Comparison of ENCODE assay signal across 9 cellular contexts in the genomic region with DNA sequence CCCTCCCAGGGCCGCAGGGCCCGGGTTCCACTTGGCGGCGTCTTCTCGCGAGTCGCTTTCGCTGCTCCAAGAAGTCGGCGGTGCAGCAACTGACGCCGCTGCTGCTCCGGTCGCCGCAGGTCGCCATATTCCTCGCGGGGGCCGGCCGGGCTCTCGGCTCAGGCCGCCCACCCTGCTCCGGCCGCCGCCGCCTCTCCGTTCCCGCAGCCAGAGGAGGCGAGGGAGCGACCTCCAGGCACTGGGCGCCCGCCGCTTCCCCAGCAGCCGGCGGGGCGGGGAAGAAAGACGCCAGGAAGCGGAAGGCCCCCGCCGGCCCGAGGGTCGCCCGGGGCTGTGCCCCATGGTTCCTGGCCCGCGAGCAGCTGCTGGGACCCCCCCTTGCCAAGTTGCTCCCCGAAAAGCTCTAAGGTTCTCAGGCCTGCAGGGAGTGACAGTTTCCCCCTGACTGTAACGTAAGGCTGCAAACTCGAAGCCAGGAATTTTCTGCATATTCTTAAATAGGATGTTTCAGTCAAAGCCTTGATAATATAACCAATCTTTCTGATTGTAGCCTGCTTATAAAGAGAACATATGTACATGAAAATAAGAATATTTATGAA. TPM values are rescaled to one million over a fixed set of nuclear protein-coding genes. Genes with fewer than 3 reads are reported as not detected.
A peak's percentile ranks its signal among the peaks of the same experiment; 100 is the strongest.
DNase-seq lines count a peak whose midpoint lies in the region; ATAC-seq and TF ChIP-seq lines count a peak whose summit lies in the region.
"Not testable (repeated sequence)": the region's sequence is repeated elsewhere in the genome, so short reads cannot be mapped to it uniquely, and the experiment has no call there.
"Had no signal": no experiment of that assay in that cellular context is flagged by ENCODE, and none has a peak within 500 bp of the region (broad histone marks: within the 10 kb centered on the region; RNA-seq: fewer than 3 reads in every experiment).

No MANE protein-coding gene starts in this region.

- not testable (repeated sequence) for H3K27ac Mint-ChIP-seq in activated CD8-positive, alpha-beta memory T cell treated with anti-CD3 and anti-CD28 coated beads, Interleukin-2, amount 10 ng/mL, durations not matched to agents 7 days and 5 days; natural killer cell treated with Interleukin-12 subunit alpha and Interleukin-12 subunit beta and Interleukin-15 and Interleukin-18, amount 100 ng/mL, for 72 hours

- H3K4me1 Mint-ChIP-seq in activated CD8-positive, alpha-beta memory T cell treated with anti-CD3 and anti-CD28 coated beads, Interleukin-2, amount 10 ng/mL, durations not matched to agents 7 days and 5 days; natural killer cell treated with Interleukin-12 subunit alpha and Interleukin-12 subunit beta and Interleukin-15 and Interleukin-18, amount 100 ng/mL, for 72 hours (ENCODE audit: low read depth in 2 of 2): not testable (repeated sequence)

- not testable (repeated sequence) for H3K36me3 Mint-ChIP-seq in activated CD8-positive, alpha-beta memory T cell treated with anti-CD3 and anti-CD28 coated beads, Interleukin-2, amount 10 ng/mL, durations not matched to agents 7 days and 5 days; natural killer cell treated with Interleukin-12 subunit alpha and Interleukin-12 subunit beta and Interleukin-15 and Interleukin-18, amount 100 ng/mL, for 72 hours

- not testable (repeated sequence) for TF ChIP-seq CTCF in heart left ventricle (IDR thresholded peaks at IDR 0.05)

- peak overlapping the region in 2 of 12 donors; percentile 29 to 42 for H3K4me3 ChIP-seq in heart left ventricle

- no CpG with 5 or more reads among the region's 48 CpGs for WGBS in heart left ventricle, 4 donors

- peak; percentile 33 for ATAC-seq in GM18517 (IDR thresholded peaks at IDR 0.05; ENCODE audit: unreplicated experiment)
- peak; percentile 46 for ATAC-seq in GM21367 (IDR thresholded peaks at IDR 0.05; ENCODE audit: unreplicated experiment)
- ATAC-seq in HG02588 (IDR thresholded peaks at IDR 0.05; ENCODE audit: unreplicated experiment): peak; percentile 39
- peak; percentile 35 for ATAC-seq in HG03280 (IDR thresholded peaks at IDR 0.05; ENCODE audit: unreplicated experiment)
- peak; percentile 59 for ATAC-seq in activated CD8-positive, alpha-beta memory T cell treated with anti-CD3 and anti-CD28 coated beads, Interleukin-2, amount 10 ng/mL, durations not matched to agents 7 days and 5 days
- peak in 3 of 4 donors; percentile 20 to 84 (median 80) for ATAC-seq in heart left ventricle
- ATAC-seq in natural killer cell treated with Interleukin-12 subunit alpha and Interleukin-12 subunit beta and Interleukin-15 and Interleukin-18, amount 100 ng/mL, for 72 hours: peak; percentile 70

- H3K4me1 ChIP-seq in heart left ventricle: not testable (repeated sequence)

- DNase-seq in activated CD8-positive, alpha-beta memory T cell treated with anti-CD3 and anti-CD28 coated beads, Interleukin-2, amount 10 ng/mL, durations not matched to agents 7 days and 5 days; heart left ventricle; natural killer cell treated with Interleukin-12 subunit alpha and Interleukin-12 subunit beta and Interleukin-15 and Interleukin-18, amount 100 ng/mL, for 72 hours (ENCODE audit: low spot score): not testable (repeated sequence)

- not testable (repeated sequence) for H3K27ac ChIP-seq in heart left ventricle

- H3K36me3 ChIP-seq in heart left ventricle: not testable (repeated sequence)

- H3K27me3 Mint-ChIP-seq in activated CD8-positive, alpha-beta memory T cell treated with anti-CD3 and anti-CD28 coated beads, Interleukin-2, amount 10 ng/mL, durations not matched to agents 7 days and 5 days; natural killer cell treated with Interleukin-12 subunit alpha and Interleukin-12 subunit beta and Interleukin-15 and Interleukin-18, amount 100 ng/mL, for 72 hours: not testable (repeated sequence)

- intact Hi-C loops in heart left ventricle (cut with DNase I): not testable (repeated sequence)

- not testable (repeated sequence) for H3K4me3 Mint-ChIP-seq in activated CD8-positive, alpha-beta memory T cell treated with anti-CD3 and anti-CD28 coated beads, Interleukin-2, amount 10 ng/mL, durations not matched to agents 7 days and 5 days; natural killer cell treated with Interleukin-12 subunit alpha and Interleukin-12 subunit beta and Interleukin-15 and Interleukin-18, amount 100 ng/mL, for 72 hours

- H3K9me3 Mint-ChIP-seq in activated CD8-positive, alpha-beta memory T cell treated with anti-CD3 and anti-CD28 coated beads, Interleukin-2, amount 10 ng/mL, durations not matched to agents 7 days and 5 days (ENCODE audit: low read depth); natural killer cell treated with Interleukin-12 subunit alpha and Interleukin-12 subunit beta and Interleukin-15 and Interleukin-18, amount 100 ng/mL, for 72 hours: not testable (repeated sequence)

- CTCF ChIA-PET in activated CD8-positive, alpha-beta memory T cell treated with anti-CD3 and anti-CD28 coated beads, Interleukin-2, amount 10 ng/mL, durations not matched to agents 7 days and 5 days (lab: Charles Lee): not testable (repeated sequence)

- H3K9me3 ChIP-seq in heart left ventricle: not testable (repeated sequence)

- H3K27me3 ChIP-seq in heart left ventricle: not testable (repeated sequence)

- TF ChIP-seq POLR2A in heart left ventricle (IDR thresholded peaks at IDR 0.05): not testable (repeated sequence)

RNA-seq across cellular contexts. Expression of gene NPIPB9, which starts 1.0 kb away (rescaled TPM):
- total RNA-seq in activated CD8-positive, alpha-beta memory T cell treated with anti-CD3 and anti-CD28 coated beads, Interleukin-2, amount 10 ng/mL, durations not matched to agents 7 days and 5 days: 1 to 10 TPM; 2.0 to 2.6 TPM
- total RNA-seq in heart left ventricle: 1 to 10 TPM in 3 of 9 donors, under 1 TPM in 3, not detected in 3; 0.24 to 1.6 (median 0.89) TPM
- polyA plus RNA-seq in heart left ventricle: 1 to 10 TPM in 1 of 2 donors, under 1 TPM in 1; 0.18 to 1.2 TPM
- 1 to 10 TPM; 4.9 to 7.8 TPM for total RNA-seq in natural killer cell treated with Interleukin-12 subunit alpha and Interleukin-12 subunit beta and Interleukin-15 and Interleukin-18, amount 100 ng/mL, for 72 hours
- total RNA-seq: H7 had no signal
- polyA plus RNA-seq: CD14-positive monocyte had no signal

RNA-seq across cellular contexts. Expression of gene EIF3C, which starts 39.3 kb away (rescaled TPM):
- 100 to 1,000 TPM; 389 to 508 TPM for total RNA-seq in activated CD8-positive, alpha-beta memory T cell treated with anti-CD3 and anti-CD28 coated beads, Interleukin-2, amount 10 ng/mL, durations not matched to agents 7 days and 5 days
- 100 to 1,000 TPM; 168 to 667 (median 433) TPM for total RNA-seq in heart left ventricle
- polyA plus RNA-seq in heart left ventricle: 100 to 1,000 TPM; 467 to 477 TPM
- 100 to 1,000 TPM; 475 to 520 TPM for total RNA-seq in natural killer cell treated with Interleukin-12 subunit alpha and Interleukin-12 subunit beta and Interleukin-15 and Interleukin-18, amount 100 ng/mL, for 72 hours
